Comparison of ENCODE assay signal across 1 cellular context in the genomic region with DNA sequence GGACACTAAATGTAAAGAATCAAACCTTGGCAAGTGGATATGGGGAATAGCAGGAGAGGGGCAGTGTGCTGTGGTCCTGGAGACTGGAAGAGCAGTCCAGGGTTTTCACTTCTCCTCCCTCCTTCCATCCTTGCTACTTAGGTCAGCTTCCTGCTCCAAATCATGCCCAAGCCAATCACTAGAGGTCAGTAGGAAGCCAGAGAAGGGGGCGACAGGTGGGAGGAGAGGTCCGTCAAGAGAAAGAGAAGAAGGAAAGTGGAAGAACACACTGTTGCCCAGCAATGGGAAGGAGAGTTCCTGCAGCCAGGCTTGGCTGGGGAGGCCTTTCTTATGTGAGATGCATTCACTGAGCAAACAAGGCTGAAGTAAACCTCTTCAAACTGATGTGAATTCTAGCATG.
TF ChIP-seq lines count a peak whose summit lies in the region.

No MANE protein-coding gene starts in this region.

TF ChIP-seq in WTC11, 78 proteins besides CTCF, POLR2A, EP300 and RAD21 (continued from another document):
- TF ChIP-seq, protein P1, sequence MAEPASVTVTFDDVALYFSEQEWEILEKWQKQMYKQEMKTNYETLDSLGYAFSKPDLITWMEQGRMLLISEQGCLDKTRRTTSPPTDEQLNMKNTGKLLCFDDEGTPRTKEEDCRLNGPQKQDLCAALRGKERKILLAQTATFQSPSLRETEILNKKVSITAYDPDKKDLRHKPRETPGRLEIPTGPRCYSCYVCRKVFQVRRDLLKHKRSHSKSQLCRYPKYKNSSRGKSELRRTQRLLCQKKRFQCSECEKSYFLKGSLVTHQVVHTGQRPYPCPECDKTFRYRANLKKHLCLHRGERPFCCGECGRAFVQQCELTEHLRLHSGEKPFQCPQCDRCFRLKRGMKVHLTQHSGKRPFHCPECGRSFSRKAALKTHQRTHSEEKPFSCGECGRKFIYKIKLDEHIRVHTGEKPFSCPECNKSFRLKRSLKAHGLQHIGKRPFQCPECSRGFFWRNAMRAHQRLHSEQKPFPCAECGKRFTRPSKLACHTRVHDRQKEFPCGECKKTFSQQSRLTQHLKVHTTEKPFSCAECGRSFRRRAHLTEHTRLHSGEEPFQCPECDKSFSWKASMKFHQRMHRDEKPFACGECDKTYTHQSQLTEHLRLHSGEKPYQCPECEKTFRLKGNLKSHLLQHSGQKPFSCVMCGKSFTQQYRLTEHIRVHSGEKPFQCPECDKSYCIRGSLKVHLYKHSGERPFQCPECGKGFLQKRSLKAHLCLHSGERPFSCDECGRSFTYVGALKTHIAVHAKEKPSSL (CRISPR knock-in tag; conservative IDR thresholded peaks at IDR 0.05): no peak
- no peak for TF ChIP-seq CREM (CRISPR knock-in tag; IDR thresholded peaks at IDR 0.05)
